Comparison of ENCODE assay signal across 8 cellular contexts in genomic region chr4:2811830-2812599, GRCh38. TPM values are rescaled to one million over a fixed set of nuclear protein-coding genes. Genes with fewer than 3 reads are reported as not detected.
DNase-seq lines count a peak whose midpoint lies in the region; ATAC-seq and TF ChIP-seq lines count a peak whose summit lies in the region.

No MANE protein-coding gene starts in this region.

- no peaks in the 10 kb centered on the region for H3K27me3 ChIP-seq in KMS-11 (ENCODE audit: insufficient read depth, low read depth)

- ATAC-seq in GM21576 (IDR thresholded peaks at IDR 0.05; ENCODE audit: unreplicated experiment) (peak; percentile 61), left colon (peak; percentile 41), HG02938 (IDR thresholded peaks at IDR 0.05; ENCODE audit: unreplicated experiment) (no peak)

- peak overlapping the region; percentile 67 for H2AFZ ChIP-seq in KMS-11 (ENCODE audit: low read depth)

- no peaks in the 10 kb centered on the region for H3K36me3 ChIP-seq in KMS-11 (ENCODE audit: insufficient read depth)

- DNase-seq in EH (ENCODE audit: low read depth) (peak; percentile 86), T-helper 2 cell (peak; percentile 30 to 87 (median 42)), T47D (ENCODE audit: low read depth in 1 of 2, low spot score in 1 of 2) (peak; percentile 43 to 49), left colon (peak; percentile 75 to 81)
- peak; percentile 26 for DNase-seq in stimulated activated CD8-positive, alpha-beta memory T cell treated with anti-CD3 and anti-CD28 coated beads, Interleukin-12 subunit alpha, Interleukin-12 subunit beta, amount 100 ng/mL, for 1 hour (ENCODE audit: low read depth)

- H3K27ac ChIP-seq in KMS-11, result peak overlapping the region; percentile 75

- peak overlapping the region; percentile 80 for H3K4me2 ChIP-seq in KMS-11

- H3K4me1 ChIP-seq in KMS-11 (ENCODE audit: low read depth, poor library complexity, severe bottlenecking), result peaks cover 8% of the 10 kb centered on the region

- no peak for TF ChIP-seq CTCF in KMS-11 (conservative IDR thresholded peaks at IDR 0.05; ENCODE audit: low read depth, low read length)

- H3K79me2 ChIP-seq in KMS-11 (ENCODE audit: insufficient read depth, low read depth), result peaks cover 10% of the 10 kb centered on the region; the same call in 1 of the 2 replicates

- in situ Hi-C loops in T47D (cut with HindIII; ENCODE audit: low pct_unique_long_range_greater_than_20kb, low sequenced_read_pairs), result no loop called here

- H4K20me1 ChIP-seq in KMS-11 (ENCODE audit: insufficient read depth), result no peaks in the 10 kb centered on the region

- no peak overlapping the region for H3K4me3 ChIP-seq in KMS-11 (IDR thresholded peaks at IDR 0.05; ENCODE audit: insufficient read depth, low read depth, low read length)

- H3K9ac ChIP-seq in KMS-11, result peak overlapping the region; percentile 90

- intact Hi-C loops in left colon (cut with DNase I, micrococcal nuclease), result no loop called here

RNA-seq across cellular contexts. Expression of gene SH3BP2, which starts 19.1 kb away (rescaled TPM):
- 10 to 100 TPM; 54.3 to 75.2 TPM for total RNA-seq in left colon

RNA-seq across cellular contexts. Expression of gene ADD1, which starts 31.6 kb away (rescaled TPM):
- 100 to 1,000 TPM; 250 to 254 TPM for total RNA-seq in left colon

RNA-seq across cellular contexts. Expression of gene TNIP2, which starts 55.9 kb away (rescaled TPM):
- total RNA-seq in left colon, result 10 to 100 TPM; 47.1 to 63.6 TPM

Comparison
In these comparisons a context has a peak if more than half of its experiments do, and no peak if none do; other contexts are left out.
1. DNase-seq: peak in every context shown above with its lines; median percentile 86 in EH; 78 in left colon; 46 in T47D; 42 in T-helper 2 cell; 26 in stimulated activated CD8-positive, alpha-beta memory T cell treated with anti-CD3 and anti-CD28 coated beads, Interleukin-12 subunit alpha, Interleukin-12 subunit beta, amount 100 ng/mL, for 1 hour.